Comparison of ENCODE assay signal across 29 cellular contexts in the genomic region with DNA sequence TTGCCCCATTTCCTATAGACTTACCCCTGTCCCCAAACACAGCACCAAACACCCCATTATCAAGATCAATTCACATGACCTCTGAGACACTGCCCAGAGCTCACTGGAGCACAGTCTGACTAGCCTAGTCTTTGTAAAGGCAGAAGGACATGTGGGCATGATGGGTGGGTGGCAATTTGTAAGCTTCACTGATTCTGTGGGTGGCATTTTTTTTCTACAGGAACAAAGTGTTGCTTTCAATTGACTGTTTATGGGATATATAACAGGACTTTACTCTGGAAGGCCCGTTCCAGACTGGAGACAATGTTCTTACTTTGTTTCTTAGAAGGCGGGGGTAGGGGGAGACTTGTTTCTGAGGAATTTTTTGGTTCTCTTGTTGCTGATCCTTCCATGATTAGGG. TPM values are rescaled to one million over a fixed set of nuclear protein-coding genes. Genes with fewer than 3 reads are reported as not detected.
DNase-seq lines count a peak whose midpoint lies in the region; ATAC-seq and TF ChIP-seq lines count a peak whose summit lies in the region.
"Had no signal": no experiment of that assay in that cellular context is flagged by ENCODE, and none has a peak within 500 bp of the region (broad histone marks: within the 10 kb centered on the region; RNA-seq: fewer than 3 reads in every experiment).

No MANE protein-coding gene starts in this region.

- no peak overlapping the region for H3K4me3 ChIP-seq in spleen
- H3K4me3 ChIP-seq: gastroesophageal sphincter, hepatocyte, Peyer's patch, right lobe of liver had no signal

- no peak for ATAC-seq in stimulated activated naive B cell treated with anti-CD40 and anti-IgM and Interleukin-4, amounts not matched to agents 10 μg/mL and 1 μg/mL and 100 μg/mL, for 72 hours (replicated peaks)
- ATAC-seq in GM21576 (IDR thresholded peaks at IDR 0.05; ENCODE audit: unreplicated experiment) = no peak
- ATAC-seq: gastroesophageal sphincter, left cardiac atrium, right lobe of liver had no signal

- H3K4me1 Mint-ChIP-seq in stimulated activated naive B cell treated with anti-CD40 and anti-IgM and Interleukin-4, amounts not matched to agents 10 μg/mL and 1 μg/mL and 100 μg/mL, for 72 hours = peaks cover 9 to 23% of the 10 kb centered on the region in 2 donors

- no peak for TF ChIP-seq CTCF in spleen (IDR thresholded peaks at IDR 0.05 in 8 of 11, conservative IDR thresholded peaks at IDR 0.05 in 3 of 11)

- H3K4me3 Mint-ChIP-seq in stimulated activated naive B cell treated with anti-CD40 and anti-IgM and Interleukin-4, amounts not matched to agents 10 μg/mL and 1 μg/mL and 100 μg/mL, for 72 hours = no peak overlapping the region
- H3K4me3 Mint-ChIP-seq: activated CD4-positive, alpha-beta memory T cell treated with anti-CD3 and anti-CD28 coated beads for 36 hours; activated naive CD4-positive, alpha-beta T cell treated with anti-CD3 and anti-CD28 coated beads, Interleukin-2, amount 10 ng/mL, durations not matched to agents 7 days and 5 days; activated T-helper 1 cell treated with anti-CD3 and anti-CD28 coated beads, Interleukin-12 subunit alpha, Interleukin-12 subunit beta, Interleukin-2, Interleukin-4 antibody, amounts not matched to agents 30 ng/mL and 10 ng/mL and 1 ng/mL, durations not matched to agents 14 hours and 24 hours and 36 hours; brain; type B pancreatic cell had no signal

- no peak for TF ChIP-seq POLR2A in spleen (IDR thresholded peaks at IDR 0.05)

- no peaks in the 10 kb centered on the region for H3K27me3 ChIP-seq in spleen (replicated peaks in 1 of 7)
- H3K27me3 ChIP-seq: gastroesophageal sphincter, hepatocyte, Peyer's patch, right lobe of liver had no signal

- peaks cover 23 to 40% of the 10 kb centered on the region in 2 donors for H3K36me3 Mint-ChIP-seq in stimulated activated naive B cell treated with anti-CD40 and anti-IgM and Interleukin-4, amounts not matched to agents 10 μg/mL and 1 μg/mL and 100 μg/mL, for 72 hours

- H3K27ac ChIP-seq in spleen = no peak overlapping the region
- H3K27ac ChIP-seq: hepatocyte, Peyer's patch, right lobe of liver had no signal

- in situ Hi-C loops in SK-MEL-5 (cut with HindIII; ENCODE audit: low pct_unique_long_range_greater_than_20kb, low sequenced_read_pairs) = no loop called here

- no peaks in the 10 kb centered on the region for H3K27me3 Mint-ChIP-seq in stimulated activated naive B cell treated with anti-CD40 and anti-IgM and Interleukin-4, amounts not matched to agents 10 μg/mL and 1 μg/mL and 100 μg/mL, for 72 hours
- H3K27me3 Mint-ChIP-seq: activated CD4-positive, alpha-beta memory T cell treated with anti-CD3 and anti-CD28 coated beads for 36 hours; activated naive CD4-positive, alpha-beta T cell treated with anti-CD3 and anti-CD28 coated beads, Interleukin-2, amount 10 ng/mL, durations not matched to agents 7 days and 5 days; brain; type B pancreatic cell had no signal

- intact Hi-C loops in spleen (cut with DNase I; ENCODE audit: low total_unique reads) = no loop called here

- no peaks in the 10 kb centered on the region for H3K9me3 ChIP-seq in spleen
- H3K9me3 ChIP-seq: gastroesophageal sphincter, Peyer's patch, right lobe of liver had no signal

- peak overlapping the region; percentile 72 for H3K27ac Mint-ChIP-seq in stimulated activated naive B cell treated with anti-CD40 and anti-IgM and Interleukin-4, amounts not matched to agents 10 μg/mL and 1 μg/mL and 100 μg/mL, for 72 hours
- H3K27ac Mint-ChIP-seq: activated CD4-positive, alpha-beta memory T cell treated with anti-CD3 and anti-CD28 coated beads for 36 hours; activated naive CD4-positive, alpha-beta T cell treated with anti-CD3 and anti-CD28 coated beads, Interleukin-2, amount 10 ng/mL, durations not matched to agents 7 days and 5 days; activated T-helper 1 cell treated with anti-CD3 and anti-CD28 coated beads, Interleukin-12 subunit alpha, Interleukin-12 subunit beta, Interleukin-2, Interleukin-4 antibody, amounts not matched to agents 30 ng/mL and 10 ng/mL and 1 ng/mL, durations not matched to agents 14 hours and 24 hours and 36 hours; type B pancreatic cell had no signal

- WGBS in spleen, 5 donors = 94 to 98% (median 96%) methylated on average over 2 of the region's 2 CpGs

- DNase-seq in COLO829 (ENCODE audit: low spot score) (peak; percentile 68), SK-MEL-5 (ENCODE audit: low read depth, low spot score) (peak; percentile 89), foreskin melanocyte (peak; percentile 82), spleen (no peak), NCI-H2107 treated with DMSO at 0.1 percent for 48 hours (lab: John Stamatoyannopoulos, UW; ENCODE audit: unreplicated experiment) (no peak)
- DNase-seq in stimulated activated naive B cell treated with anti-CD40 and anti-IgM and Interleukin-4, amounts not matched to agents 10 μg/mL and 1 μg/mL and 100 μg/mL, for 72 hours = no peak
- DNase-seq: activated CD4-positive, alpha-beta memory T cell treated with anti-CD3 and anti-CD28 coated beads for 36 hours; activated CD4-positive, alpha-beta T cell treated with anti-CD3 and anti-CD28 coated beads for 1 hour; activated naive CD4-positive, alpha-beta T cell treated with anti-CD3 and anti-CD28 coated beads, Interleukin-2, amount 10 ng/mL, durations not matched to agents 7 days and 5 days; C1 segment of cervical spinal cord; cerebellar nuclear complex; dermis blood vessel endothelial cell; H7; Karpas-422; left cardiac atrium; mesenchymal stem cell; NCI-H1417 treated with DMSO at 0.1 percent for 48 hours; NCI-H2081 treated with DMSO at 0.1 percent for 48 hours; NCI-H748 treated with DMSO at 0.1 percent for 48 hours; Peyer's patch; right lobe of liver; stimulated activated CD4-positive, alpha-beta T cell treated with anti-CD3 and anti-CD28 coated beads, Interleukin-4, amount 100 ng/mL, for 1 hour; SW 1271 had no signal

- peaks cover 0 to 6% (median 0%) of the 10 kb centered on the region in 6 donors for H3K4me1 ChIP-seq in spleen
- H3K4me1 ChIP-seq: Peyer's patch had no signal

- H3K9me3 Mint-ChIP-seq in stimulated activated naive B cell treated with anti-CD40 and anti-IgM and Interleukin-4, amounts not matched to agents 10 μg/mL and 1 μg/mL and 100 μg/mL, for 72 hours = no peaks in the 10 kb centered on the region
- H3K9me3 Mint-ChIP-seq: activated CD4-positive, alpha-beta memory T cell treated with anti-CD3 and anti-CD28 coated beads for 36 hours; activated naive CD4-positive, alpha-beta T cell treated with anti-CD3 and anti-CD28 coated beads, Interleukin-2, amount 10 ng/mL, durations not matched to agents 7 days and 5 days; activated T-helper 1 cell treated with anti-CD3 and anti-CD28 coated beads, Interleukin-12 subunit alpha, Interleukin-12 subunit beta, Interleukin-2, Interleukin-4 antibody, amounts not matched to agents 30 ng/mL and 10 ng/mL and 1 ng/mL, durations not matched to agents 14 hours and 24 hours and 36 hours; brain; type B pancreatic cell had no signal

- H3K36me3 ChIP-seq in spleen = peaks cover 0 to 63% (median 11%) of the 10 kb centered on the region in 6 donors

RNA-seq across cellular contexts. Expression of gene NNT, which starts 20.1 kb away (rescaled TPM):
- total RNA-seq in SK-MEL-5 (2014; rRNA removed; shearing (Covaris generic)) = 158 and 162 TPM in 2 replicates
- 97.0 and 158 TPM in 2 replicates for polyA plus RNA-seq in SK-MEL-5 (2015; cell fraction: cytosol; rRNA removed)
- 193 and 224 TPM in 2 replicates for polyA plus RNA-seq in SK-MEL-5 (2015; cell fraction: nucleus; rRNA removed)
- 10 to 100 TPM; 40.2 to 70.9 (median 59.8) TPM for total RNA-seq in spleen
- polyA plus RNA-seq in spleen = 10 to 100 TPM in 2 of 3 donors, 1 to 10 TPM in 1; 9.7 to 15.4 (median 14.3) TPM

Comparison
In these comparisons a context has a peak if more than half of its experiments do, and no peak if none do; other contexts are left out.
1. DNase-seq: peak in COLO829 (single experiment), SK-MEL-5 (single experiment) and foreskin melanocyte (single experiment); none in stimulated activated naive B cell treated with anti-CD40 and anti-IgM and Interleukin-4, amounts not matched to agents 10 μg/mL and 1 μg/mL and 100 μg/mL, for 72 hours (single experiment), spleen (single experiment) and NCI-H2107 treated with DMSO at 0.1 percent for 48 hours (single experiment).